In the genomic region with DNA sequence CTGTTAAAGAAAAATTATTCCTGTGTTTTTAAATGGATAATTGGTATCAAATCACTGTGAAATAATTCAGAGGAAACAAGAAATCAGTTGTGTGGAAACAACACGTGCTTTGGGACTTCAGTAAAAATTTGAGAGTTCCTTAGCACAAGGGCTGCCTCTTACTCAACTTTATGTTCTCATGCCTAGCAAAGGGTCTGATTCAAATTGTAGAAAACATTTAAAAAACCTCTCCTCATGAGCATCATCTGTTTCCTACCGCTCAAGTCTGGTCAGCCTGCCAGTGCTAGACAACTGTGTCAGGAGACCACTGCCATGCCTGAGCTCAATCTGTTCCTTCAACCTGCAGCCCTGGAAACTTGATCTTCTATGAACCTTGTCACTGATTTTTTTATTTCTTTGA, we compare ENCODE assay signal across 16 cellular contexts.
"Had no signal": no experiment of that assay in that cellular context is flagged by ENCODE, and none has a peak within 500 bp of the region (broad histone marks: within the 10 kb centered on the region; RNA-seq: fewer than 3 reads in every experiment).

No MANE protein-coding gene starts in this region.

- DNase-seq: activated CD4-positive, alpha-beta T cell treated with anti-CD3 and anti-CD28 coated beads for 36 hours; activated CD8-positive, alpha-beta memory T cell treated with anti-CD3 and anti-CD28 coated beads, Interleukin-2, amount 50 U/mL, for 48 hours; activated CD8-positive, alpha-beta T cell treated with anti-CD3 and anti-CD28 coated beads for 36 hours; activated naive CD8-positive, alpha-beta T cell treated with anti-CD3 and anti-CD28 coated beads, Interleukin-2, amount 10 ng/mL, durations not matched to agents 7 days and 5 days; esophagus squamous epithelium; hippocampal formation; kidney glomerular epithelial cell; small intestine; stimulated activated CD4-positive, alpha-beta T cell treated with anti-CD3 and anti-CD28 coated beads, Interleukin-1b, Interleukin-23, amount 100 ng/mL, for 48 hours; T-helper 9 cell; transverse colon; WERI-Rb-1 had no signal

- H3K36me3 ChIP-seq: esophagus squamous epithelium, gastroesophageal sphincter, transverse colon, WERI-Rb-1 had no signal

- H3K4me1 Mint-ChIP-seq: activated CD4-positive, alpha-beta T cell treated with anti-CD3 and anti-CD28 coated beads for 36 hours; activated naive CD8-positive, alpha-beta T cell treated with anti-CD3 and anti-CD28 coated beads, Interleukin-2, amount 10 ng/mL, durations not matched to agents 7 days and 5 days; stimulated activated memory B cell treated with anti-CD40 and anti-IgM and Interleukin-4, amounts not matched to agents 10 μg/mL and 1 μg/mL and 100 μg/mL, for 72 hours had no signal

- H3K27ac Mint-ChIP-seq: activated CD4-positive, alpha-beta T cell treated with anti-CD3 and anti-CD28 coated beads for 36 hours; activated CD8-positive, alpha-beta T cell treated with anti-CD3 and anti-CD28 coated beads for 36 hours; activated naive CD8-positive, alpha-beta T cell treated with anti-CD3 and anti-CD28 coated beads, Interleukin-2, amount 10 ng/mL, durations not matched to agents 7 days and 5 days; stimulated activated memory B cell treated with anti-CD40 and anti-IgM and Interleukin-4, amounts not matched to agents 10 μg/mL and 1 μg/mL and 100 μg/mL, for 72 hours had no signal

- H3K4me3 Mint-ChIP-seq: activated CD4-positive, alpha-beta T cell treated with anti-CD3 and anti-CD28 coated beads for 36 hours; activated CD8-positive, alpha-beta T cell treated with anti-CD3 and anti-CD28 coated beads for 36 hours; activated naive CD8-positive, alpha-beta T cell treated with anti-CD3 and anti-CD28 coated beads, Interleukin-2, amount 10 ng/mL, durations not matched to agents 7 days and 5 days; neural crest cell; stimulated activated memory B cell treated with anti-CD40 and anti-IgM and Interleukin-4, amounts not matched to agents 10 μg/mL and 1 μg/mL and 100 μg/mL, for 72 hours had no signal

- H3K27me3 ChIP-seq: ascending aorta, esophagus squamous epithelium, gastroesophageal sphincter, transverse colon had no signal

- H3K36me3 Mint-ChIP-seq: activated naive CD8-positive, alpha-beta T cell treated with anti-CD3 and anti-CD28 coated beads, Interleukin-2, amount 10 ng/mL, durations not matched to agents 7 days and 5 days; stimulated activated memory B cell treated with anti-CD40 and anti-IgM and Interleukin-4, amounts not matched to agents 10 μg/mL and 1 μg/mL and 100 μg/mL, for 72 hours had no signal

- H3K4me3 ChIP-seq: ascending aorta, esophagus squamous epithelium, gastroesophageal sphincter, transverse colon had no signal

- H3K27me3 Mint-ChIP-seq: activated CD4-positive, alpha-beta T cell treated with anti-CD3 and anti-CD28 coated beads for 36 hours; activated naive CD8-positive, alpha-beta T cell treated with anti-CD3 and anti-CD28 coated beads, Interleukin-2, amount 10 ng/mL, durations not matched to agents 7 days and 5 days; stimulated activated memory B cell treated with anti-CD40 and anti-IgM and Interleukin-4, amounts not matched to agents 10 μg/mL and 1 μg/mL and 100 μg/mL, for 72 hours had no signal

- H3K4me1 ChIP-seq: ascending aorta had no signal

- H3K9me3 ChIP-seq: ascending aorta, esophagus squamous epithelium, gastroesophageal sphincter, transverse colon had no signal
